Comparison of ENCODE assay signal across 16 cellular contexts in genomic region chr7:21041666-21042065, GRCh38.
"Had no signal": no experiment of that assay in that cellular context is flagged by ENCODE, and none has a peak within 500 bp of the region (broad histone marks: within the 10 kb centered on the region; RNA-seq: fewer than 3 reads in every experiment).

No MANE protein-coding gene starts in this region.

- H3K4me3 Mint-ChIP-seq: activated CD4-positive, alpha-beta T cell treated with anti-CD3 and anti-CD28 coated beads, Interleukin-2, amount 10 ng/mL, durations not matched to agents 24 days and 14 days; activated naive CD4-positive, alpha-beta T cell treated with anti-CD3 and anti-CD28 coated beads for 36 hours; activated T-helper 17 cell treated with anti-CD3 and anti-CD28 coated beads, Interleukin-2, amount 50 U/mL, for 72 hours; natural killer cell had no signal

- H3K27ac ChIP-seq: epithelial cell of prostate, gastroesophageal sphincter, sigmoid colon, upper lobe of right lung, VCaP had no signal

- H3K9me3 Mint-ChIP-seq: activated CD4-positive, alpha-beta T cell treated with anti-CD3 and anti-CD28 coated beads, Interleukin-2, amount 10 ng/mL, durations not matched to agents 24 days and 14 days; activated T-helper 17 cell treated with anti-CD3 and anti-CD28 coated beads, Interleukin-2, amount 50 U/mL, for 72 hours had no signal

- H3K4me3 ChIP-seq: gastroesophageal sphincter, lung, sigmoid colon, upper lobe of right lung had no signal

- H3K36me3 Mint-ChIP-seq: natural killer cell had no signal

- DNase-seq: activated CD4-positive, alpha-beta T cell treated with anti-CD3 and anti-CD28 coated beads, Interleukin-2, amount 10 ng/mL, durations not matched to agents 24 days and 14 days; activated naive CD4-positive, alpha-beta T cell treated with anti-CD3 and anti-CD28 coated beads for 36 hours; activated T-cell treated with anti-CD3 and anti-CD28 coated beads for 4 hours; effector memory CD4-positive, alpha-beta T cell; left cardiac atrium; natural killer cell; sigmoid colon; stimulated activated CD4-positive, alpha-beta T cell treated with anti-CD3 and anti-CD28 coated beads, Interleukin-2, amount 100 ng/mL, for 24 hours; stimulated activated naive CD4-positive, alpha-beta T cell treated with Interleukin-2 at 50 U/mL for 16 hours; T1000; upper lobe of right lung had no signal

- ATAC-seq: activated T-helper 17 cell treated with anti-CD3 and anti-CD28 coated beads, Interleukin-2, amount 50 U/mL, for 72 hours; gastroesophageal sphincter; left cardiac atrium; natural killer cell; upper lobe of right lung had no signal

- H3K4me1 ChIP-seq: gastroesophageal sphincter, sigmoid colon, upper lobe of right lung had no signal

- H3K36me3 ChIP-seq: gastroesophageal sphincter, sigmoid colon, upper lobe of right lung had no signal

- H3K9me3 ChIP-seq: sigmoid colon, upper lobe of right lung had no signal

- H3K27me3 ChIP-seq: sigmoid colon, upper lobe of right lung had no signal

- H3K27me3 Mint-ChIP-seq: activated CD4-positive, alpha-beta T cell treated with anti-CD3 and anti-CD28 coated beads, Interleukin-2, amount 10 ng/mL, durations not matched to agents 24 days and 14 days had no signal

- H3K27ac Mint-ChIP-seq: activated CD4-positive, alpha-beta T cell treated with anti-CD3 and anti-CD28 coated beads, Interleukin-2, amount 10 ng/mL, durations not matched to agents 24 days and 14 days; activated naive CD4-positive, alpha-beta T cell treated with anti-CD3 and anti-CD28 coated beads for 36 hours; activated T-helper 17 cell treated with anti-CD3 and anti-CD28 coated beads, Interleukin-2, amount 50 U/mL, for 72 hours; natural killer cell had no signal

- H3K4me1 Mint-ChIP-seq: activated CD4-positive, alpha-beta T cell treated with anti-CD3 and anti-CD28 coated beads, Interleukin-2, amount 10 ng/mL, durations not matched to agents 24 days and 14 days; activated T-helper 17 cell treated with anti-CD3 and anti-CD28 coated beads, Interleukin-2, amount 50 U/mL, for 72 hours; natural killer cell had no signal
